ENCODE assay signal across 20 cellular contexts in genomic region chr3:188365184-188365583, GRCh38.
A peak's percentile ranks its signal among the peaks of the same experiment; 100 is the strongest.
DNase-seq lines count a peak whose midpoint lies in the region; ATAC-seq, FAIRE-seq and TF ChIP-seq lines count a peak whose summit lies in the region.
"Had no signal": no experiment of that assay in that cellular context is flagged by ENCODE, and none has a peak within 500 bp of the region (broad histone marks: within the 10 kb centered on the region; RNA-seq: fewer than 3 reads in every experiment).

No MANE protein-coding gene starts in this region.

- peaks cover 2% of the 10 kb centered on the region for H3K9me3 Mint-ChIP-seq in natural killer cell treated with Interleukin-12 subunit alpha and Interleukin-12 subunit beta and Interleukin-15 and Interleukin-18, amount 100 ng/mL, for 72 hours
- H3K9me3 Mint-ChIP-seq in glutamatergic neuron (ENCODE audit: unreplicated experiment): no peaks in the 10 kb centered on the region

- H4K20me1 ChIP-seq in endothelial cell of umbilical vein (replicated peaks; ENCODE audit: control insufficient read depth, extremely low read depth, insufficient read depth, low read length) (no peaks in the 10 kb centered on the region), hepatocyte (ENCODE audit: insufficient read depth, poor library complexity, severe bottlenecking) (no peaks in the 10 kb centered on the region)
- H4K20me1 ChIP-seq: BLaER1 had no signal

- no peaks in the 10 kb centered on the region for H3K27me3 ChIP-seq in endothelial cell of umbilical vein (ENCODE audit: control insufficient read depth in 2 of 2, insufficient read depth in 2 of 2, low read length in 2 of 2)
- no peaks in the 10 kb centered on the region for H3K27me3 ChIP-seq in thoracic aorta (replicated peaks; ENCODE audit: insufficient read depth)
- no peaks in the 10 kb centered on the region for H3K27me3 ChIP-seq in hepatocyte
- H3K27me3 ChIP-seq: BLaER1 had no signal

- BruUV-seq in endothelial cell of umbilical vein (replicated peaks; lab: Mats Ljungman, UMichigan): no TSS peak

- TF ChIP-seq CTCF in endothelial cell of umbilical vein (IDR thresholded peaks at IDR 0.05; ENCODE audit: extremely low read depth in 1 of 2, insufficient read depth in 1 of 2, low read depth in 1 of 2, low read length in 2 of 2) (no peak), thoracic aorta (IDR thresholded peaks at IDR 0.05) (no peak), hepatocyte (IDR thresholded peaks at IDR 0.05; ENCODE audit: poor library complexity) (no peak), glutamatergic neuron (IDR thresholded peaks at IDR 0.05; ENCODE audit: partially characterized antibody, unreplicated experiment) (no peak)

- peaks cover 3% of the 10 kb centered on the region for H3K79me2 ChIP-seq in endothelial cell of umbilical vein (ENCODE audit: control insufficient read depth, insufficient read depth, low read length)
- peaks cover 71% of the 10 kb centered on the region for H3K79me2 ChIP-seq in hepatocyte

- H3K36me3 ChIP-seq in endothelial cell of umbilical vein (ENCODE audit: control insufficient read depth in 2 of 2, extremely low read depth in 1 of 2, insufficient read depth in 2 of 2, low read length in 2 of 2) (no peaks in the 10 kb centered on the region), thoracic aorta (no peaks in the 10 kb centered on the region), hepatocyte (replicated peaks; ENCODE audit: insufficient read depth, low read depth) (no peaks in the 10 kb centered on the region)
- H3K36me3 ChIP-seq: BLaER1 had no signal

- ATAC-seq in left ventricle myocardium superior (peak; percentile 28), thoracic aorta (ENCODE audit: insufficient number of reproducible peaks, low FRiP score, low read depth) (no peak)
- ATAC-seq in natural killer cell treated with Interleukin-12 subunit alpha and Interleukin-12 subunit beta and Interleukin-15 and Interleukin-18, amount 100 ng/mL, for 72 hours: peak; percentile 61 to 73

- H3K9me3 ChIP-seq in endothelial cell of umbilical vein (replicated peaks; ENCODE audit: control insufficient read depth, insufficient read depth, low read length): no peaks in the 10 kb centered on the region
- no peaks in the 10 kb centered on the region for H3K9me3 ChIP-seq in thoracic aorta
- no peaks in the 10 kb centered on the region for H3K9me3 ChIP-seq in hepatocyte (ENCODE audit: low read depth)
- H3K9me3 ChIP-seq: BLaER1 had no signal

- peak overlapping the region in 1 of 2 donors; percentile 16 for H3K27ac Mint-ChIP-seq in natural killer cell treated with Interleukin-12 subunit alpha and Interleukin-12 subunit beta and Interleukin-15 and Interleukin-18, amount 100 ng/mL, for 72 hours
- no peak overlapping the region for H3K27ac Mint-ChIP-seq in glutamatergic neuron (ENCODE audit: unreplicated experiment)

- H3K4me3 ChIP-seq in endothelial cell of umbilical vein (replicated peaks in 1 of 3; ENCODE audit: insufficient read depth in 1 of 3, low read depth in 1 of 3, low read length in 3 of 3): no peak overlapping the region
- no peak overlapping the region for H3K4me3 ChIP-seq in thoracic aorta
- H3K4me3 ChIP-seq in hepatocyte: no peak overlapping the region
- H3K4me3 ChIP-seq: BLaER1 had no signal

- no peak for TF ChIP-seq POLR2A in endothelial cell of umbilical vein (IDR thresholded peaks at IDR 0.05; ENCODE audit: low read depth, low read length)

- FAIRE-seq in endothelial cell of umbilical vein (lab: Jason Lieb, UNC): peak; percentile 26
- FAIRE-seq: GM12891, GM18507 had no signal

- peak overlapping the region; percentile 78 for H3K9ac ChIP-seq in endothelial cell of umbilical vein (replicated peaks; ENCODE audit: extremely low read depth, insufficient read depth, low read length)
- H3K9ac ChIP-seq: BLaER1 had no signal

- no peak overlapping the region for H3K4me3 Mint-ChIP-seq in natural killer cell treated with Interleukin-12 subunit alpha and Interleukin-12 subunit beta and Interleukin-15 and Interleukin-18, amount 100 ng/mL, for 72 hours
- H3K4me3 Mint-ChIP-seq in glutamatergic neuron (ENCODE audit: unreplicated experiment): no peak overlapping the region

- H3K27me3 Mint-ChIP-seq in natural killer cell treated with Interleukin-12 subunit alpha and Interleukin-12 subunit beta and Interleukin-15 and Interleukin-18, amount 100 ng/mL, for 72 hours: peaks cover 3 to 5% of the 10 kb centered on the region in 2 donors
- peaks cover 1% of the 10 kb centered on the region for H3K27me3 Mint-ChIP-seq in glutamatergic neuron (ENCODE audit: unreplicated experiment)

- H2AFZ ChIP-seq in endothelial cell of umbilical vein (ENCODE audit: low read depth, low read length) (no peak overlapping the region), hepatocyte (no peak overlapping the region)

- H3K4me1 ChIP-seq in endothelial cell of umbilical vein (ENCODE audit: control insufficient read depth, extremely low read depth, insufficient read depth, low read length) (peaks cover 45% of the 10 kb centered on the region), thoracic aorta (ENCODE audit: control insufficient read depth in 1 of 2, low read depth in 2 of 2) (peaks cover 38 to 65% of the 10 kb centered on the region in 2 donors), hepatocyte (ENCODE audit: insufficient read depth) (peaks cover 18% of the 10 kb centered on the region)

- H3K9me2 ChIP-seq in hepatocyte (replicated peaks; ENCODE audit: insufficient read depth): no peaks in the 10 kb centered on the region

- H3K36me3 Mint-ChIP-seq in natural killer cell treated with Interleukin-12 subunit alpha and Interleukin-12 subunit beta and Interleukin-15 and Interleukin-18, amount 100 ng/mL, for 72 hours: peaks cover 6% of the 10 kb centered on the region
- H3K36me3 Mint-ChIP-seq in glutamatergic neuron (ENCODE audit: unreplicated experiment): no peaks in the 10 kb centered on the region

- H3K4me1 Mint-ChIP-seq in natural killer cell treated with Interleukin-12 subunit alpha and Interleukin-12 subunit beta and Interleukin-15 and Interleukin-18, amount 100 ng/mL, for 72 hours (ENCODE audit: low read depth in 2 of 2): peaks cover 41 to 50% of the 10 kb centered on the region in 2 donors
- no peaks in the 10 kb centered on the region for H3K4me1 Mint-ChIP-seq in glutamatergic neuron (ENCODE audit: low read depth, unreplicated experiment)

- no peak for DNase-seq in left ventricle myocardium superior
- no peak for DNase-seq in cardiac septum (ENCODE audit: low spot score)
- DNase-seq in endothelial cell of umbilical vein (ENCODE audit: low read depth, low spot score): peak; percentile 50
- no peak for DNase-seq in natural killer cell treated with Interleukin-12 subunit alpha and Interleukin-12 subunit beta and Interleukin-15 and Interleukin-18, amount 100 ng/mL, for 72 hours (ENCODE audit: low spot score)
- DNase-seq in thoracic aorta (ENCODE audit: low spot score): no peak
- no peak for DNase-seq in hepatocyte (ENCODE audit: low spot score)
- no peak for DNase-seq in glutamatergic neuron
- no peak for DNase-seq in cerebellar nuclear complex (lab: John Stamatoyannopoulos, UW)
- DNase-seq: GF-D8; GOT3; NCI-H1930; NCI-H2171; NCI-H446; NCI-H69; NK-92 treated with Interleukin-12 subunit alpha and Interleukin-12 subunit beta, amount 100 ng/mL, for 24 hours; OCI-M1; SIG-M5 had no signal

- peak overlapping the region; percentile 54 for H3K4me2 ChIP-seq in endothelial cell of umbilical vein (ENCODE audit: insufficient read depth, low read length)
- H3K4me2 ChIP-seq in hepatocyte: no peak overlapping the region
- H3K4me2 ChIP-seq: BLaER1 had no signal

- intact Hi-C loops in left ventricle myocardium superior (cut with micrococcal nuclease) (no loop called here), cardiac septum (cut with DNase I) (no loop called here), endothelial cell of umbilical vein (cut with micrococcal nuclease) (loop anchor here (2.0 to 10.0 kb wide), 3 partner anchors 142 to 330 kb away; no protein-coding TSS in a partner anchor)

- CTCF ChIA-PET in endothelial cell of umbilical vein (lab: Charles Lee): interaction anchor here (0.6 to 1.8 kb wide), 3 partner anchors 96 to 628 kb away, joined by 3 read pairs; no protein-coding TSS in a partner anchor

- POLR2A ChIA-PET in endothelial cell of umbilical vein (lab: Charles Lee): interaction anchor here (0.7 kb wide), 1 partner anchor 414 kb away, joined by 6 read pairs; no protein-coding TSS in a partner anchor

- H3K27ac ChIP-seq in endothelial cell of umbilical vein (ENCODE audit: insufficient read depth, low read depth, low read length) (peak overlapping the region; percentile 87), thoracic aorta (peak overlapping the region; percentile 24 to 38), hepatocyte (no peak overlapping the region)
- H3K27ac ChIP-seq: BLaER1 had no signal

- dilution Hi-C loops in endothelial cell of umbilical vein (cut with MboI; ENCODE audit: extremely low pct_ligation_motif_present, low sequenced_read_pairs): no loop called here

- WGBS in hepatocyte (ENCODE audit: low lambda C conversion rate, missing lambda C conversion rate): 95% methylated on average over 5 of the region's 5 CpGs

- H3K9me1 ChIP-seq in endothelial cell of umbilical vein (replicated peaks; ENCODE audit: control insufficient read depth, extremely low read depth, insufficient read depth, low read length): no peaks in the 10 kb centered on the region

TF ChIP-seq in endothelial cell of umbilical vein, 7 proteins besides CTCF, POLR2A, EP300 and RAD21:
- TF ChIP-seq MAX (IDR thresholded peaks at IDR 0.05; ENCODE audit: insufficient read depth, insufficient read length): no peak
- no peak for TF ChIP-seq POLR2AphosphoS5 (IDR thresholded peaks at IDR 0.05; ENCODE audit: insufficient read depth, low read depth, low read length)
- TF ChIP-seq GATA2 (IDR thresholded peaks at IDR 0.05; ENCODE audit: insufficient read depth, insufficient read length, low read depth, low read length): no peak
